ENCODE assay signal across 20 cellular contexts in the genomic region with DNA sequence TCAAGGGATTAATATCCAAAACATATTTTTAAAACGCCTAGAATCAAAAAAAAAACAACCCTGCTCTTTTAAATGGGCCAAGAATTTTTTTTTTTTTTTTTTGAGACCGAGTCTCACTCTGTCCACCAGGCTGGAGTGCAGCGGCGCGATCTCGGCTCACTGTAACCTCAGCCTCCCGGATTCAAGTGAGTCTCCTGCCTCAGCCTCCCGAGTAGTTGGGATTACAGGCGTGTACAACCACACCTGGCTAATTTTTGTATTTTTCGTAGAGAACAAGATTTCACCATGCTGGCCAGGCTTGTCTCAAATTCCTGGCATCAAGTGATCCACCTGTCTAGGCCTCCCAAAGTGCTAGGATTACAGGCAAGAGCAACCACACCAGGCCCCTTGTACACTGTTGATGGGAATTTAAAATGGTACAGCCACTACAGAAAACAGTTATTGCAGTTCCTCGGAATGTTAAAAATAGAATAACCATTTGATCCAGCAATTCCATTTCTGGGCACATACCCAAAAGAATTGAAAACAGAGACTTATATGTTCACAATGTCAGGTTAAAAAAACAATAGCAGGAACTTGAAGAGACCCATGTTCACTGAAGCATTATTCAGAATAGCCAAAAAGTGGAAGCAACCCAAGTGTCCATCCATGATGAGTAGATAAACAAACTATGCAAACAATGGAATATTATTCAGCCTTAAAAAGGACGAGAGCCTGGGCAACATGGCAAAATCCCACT. TPM values are rescaled to one million over a fixed set of nuclear protein-coding genes. Genes with fewer than 3 reads are reported as not detected.
DNase-seq lines count a peak whose midpoint lies in the region; ATAC-seq, FAIRE-seq and TF ChIP-seq lines count a peak whose summit lies in the region.
"Had no signal": no experiment of that assay in that cellular context is flagged by ENCODE, and none has a peak within 500 bp of the region (broad histone marks: within the 10 kb centered on the region; RNA-seq: fewer than 3 reads in every experiment).

No MANE protein-coding gene starts in this region.

- no peak for TF ChIP-seq CTCF in astrocyte (IDR thresholded peaks at IDR 0.05; ENCODE audit: insufficient read depth, low read depth, low read length)
- TF ChIP-seq CTCF in retinal pigment epithelial cell (conservative IDR thresholded peaks at IDR 0.05; ENCODE audit: low read depth, low read length), result no peak

- FAIRE-seq in astrocyte (lab: Jason Lieb, UNC), result no peak

- H3K36me3 ChIP-seq in astrocyte (ENCODE audit: insufficient read depth, low read length), result no peaks in the 10 kb centered on the region
- H3K36me3 ChIP-seq: adrenal gland had no signal

- H3K9me3 Mint-ChIP-seq in astrocyte (ENCODE audit: unreplicated experiment), result no peaks in the 10 kb centered on the region
- H3K9me3 Mint-ChIP-seq in activated T-cell treated with anti-CD3 and anti-CD28 coated beads, Interleukin-2, amount 50 U/mL, for 24 hours, result no peaks in the 10 kb centered on the region
- H3K9me3 Mint-ChIP-seq in natural killer cell treated with Interleukin-12 subunit alpha and Interleukin-12 subunit beta and Interleukin-15 and Interleukin-18, amount 100 ng/mL, for 72 hours, result no peaks in the 10 kb centered on the region
- H3K9me3 Mint-ChIP-seq: activated CD4-positive, alpha-beta memory T cell treated with anti-CD3 and anti-CD28 coated beads for 36 hours; activated T-cell treated with anti-CD3 and anti-CD28 coated beads, Interleukin-2, amount 50 U/mL, for 72 hours; CD8-positive, alpha-beta T cell; memory B cell; neural crest cell had no signal

- peaks cover 11% of the 10 kb centered on the region for H3K4me1 Mint-ChIP-seq in astrocyte (ENCODE audit: low read depth, unreplicated experiment)
- no peaks in the 10 kb centered on the region for H3K4me1 Mint-ChIP-seq in activated T-cell treated with anti-CD3 and anti-CD28 coated beads, Interleukin-2, amount 50 U/mL, for 24 hours (ENCODE audit: low read depth)
- no peaks in the 10 kb centered on the region for H3K4me1 Mint-ChIP-seq in natural killer cell treated with Interleukin-12 subunit alpha and Interleukin-12 subunit beta and Interleukin-15 and Interleukin-18, amount 100 ng/mL, for 72 hours (ENCODE audit: low read depth in 2 of 2)

- H3K9ac ChIP-seq in astrocyte (ENCODE audit: low read length), result no peak overlapping the region

- peaks cover 17% of the 10 kb centered on the region for H4K20me1 ChIP-seq in astrocyte (ENCODE audit: insufficient read depth, low read length)

- no peak overlapping the region for H2AFZ ChIP-seq in astrocyte (ENCODE audit: low read depth, low read length)

- H3K27me3 ChIP-seq in astrocyte (ENCODE audit: insufficient read depth, low read length), result no peaks in the 10 kb centered on the region
- H3K27me3 ChIP-seq: adrenal gland had no signal

- peak; percentile 78 for DNase-seq in EH (ENCODE audit: low read depth)
- peak; percentile 49 for DNase-seq in astrocyte (ENCODE audit: low read depth)
- DNase-seq in fibroblast of peridontal ligament (ENCODE audit: extremely low read depth), result peak; percentile 82
- DNase-seq in retinal pigment epithelial cell (ENCODE audit: low read depth), result peak; percentile 52
- DNase-seq in iPS-NIHi7 (ENCODE audit: extremely low spot score), result no peak
- no peak for DNase-seq in NCI-H1436 treated with DMSO at 0.1 percent for 48 hours (lab: John Stamatoyannopoulos, UW)
- DNase-seq in activated T-cell treated with anti-CD3 and anti-CD28 coated beads, Interleukin-2, amount 50 U/mL, for 24 hours, result no peak
- DNase-seq in natural killer cell treated with Interleukin-12 subunit alpha and Interleukin-12 subunit beta and Interleukin-15 and Interleukin-18, amount 100 ng/mL, for 72 hours (ENCODE audit: low spot score), result no peak
- DNase-seq: activated CD4-positive, alpha-beta memory T cell treated with anti-CD3 and anti-CD28 coated beads for 36 hours; activated T-cell treated with anti-CD3 and anti-CD28 coated beads, Interleukin-2, amount 50 U/mL, for 72 hours; CD8-positive, alpha-beta T cell; foreskin keratinocyte; NCI-H1694 treated with DMSO at 0.1 percent for 48 hours; NCI-H69; stimulated activated naive CD4-positive, alpha-beta T cell had no signal

- H3K4me2 ChIP-seq in astrocyte (ENCODE audit: low read length), result peak overlapping the region; percentile 38

- H3K27ac ChIP-seq in astrocyte (ENCODE audit: low read depth, low read length), result no peak overlapping the region
- H3K27ac ChIP-seq: foreskin keratinocyte, skin epidermis had no signal

- no peak overlapping the region for H3K27ac Mint-ChIP-seq in astrocyte (ENCODE audit: unreplicated experiment)
- no peak overlapping the region for H3K27ac Mint-ChIP-seq in activated T-cell treated with anti-CD3 and anti-CD28 coated beads, Interleukin-2, amount 50 U/mL, for 24 hours
- no peak overlapping the region for H3K27ac Mint-ChIP-seq in natural killer cell treated with Interleukin-12 subunit alpha and Interleukin-12 subunit beta and Interleukin-15 and Interleukin-18, amount 100 ng/mL, for 72 hours
- H3K27ac Mint-ChIP-seq: activated CD4-positive, alpha-beta memory T cell treated with anti-CD3 and anti-CD28 coated beads for 36 hours; activated T-cell treated with anti-CD3 and anti-CD28 coated beads, Interleukin-2, amount 50 U/mL, for 72 hours; CD8-positive, alpha-beta T cell; memory B cell had no signal

- H3K4me3 ChIP-seq in astrocyte (ENCODE audit: insufficient read depth, low read depth, low read length) (no peak overlapping the region), retinal pigment epithelial cell (ENCODE audit: low read length) (no peak overlapping the region)
- H3K4me3 ChIP-seq: adrenal gland, skin epidermis had no signal

- H3K79me2 ChIP-seq in astrocyte (ENCODE audit: insufficient read depth, low read length), result peaks cover 27% of the 10 kb centered on the region

- no peaks in the 10 kb centered on the region for H3K36me3 Mint-ChIP-seq in astrocyte (ENCODE audit: low read depth, unreplicated experiment)
- H3K36me3 Mint-ChIP-seq in activated T-cell treated with anti-CD3 and anti-CD28 coated beads, Interleukin-2, amount 50 U/mL, for 24 hours (ENCODE audit: low read depth), result no peaks in the 10 kb centered on the region
- no peaks in the 10 kb centered on the region for H3K36me3 Mint-ChIP-seq in natural killer cell treated with Interleukin-12 subunit alpha and Interleukin-12 subunit beta and Interleukin-15 and Interleukin-18, amount 100 ng/mL, for 72 hours
- H3K36me3 Mint-ChIP-seq: activated CD4-positive, alpha-beta memory T cell treated with anti-CD3 and anti-CD28 coated beads for 36 hours; CD8-positive, alpha-beta T cell; memory B cell had no signal

- no peak overlapping the region for H3K4me3 Mint-ChIP-seq in astrocyte (ENCODE audit: unreplicated experiment)
- H3K4me3 Mint-ChIP-seq in activated T-cell treated with anti-CD3 and anti-CD28 coated beads, Interleukin-2, amount 50 U/mL, for 24 hours, result no peak overlapping the region
- no peak overlapping the region for H3K4me3 Mint-ChIP-seq in natural killer cell treated with Interleukin-12 subunit alpha and Interleukin-12 subunit beta and Interleukin-15 and Interleukin-18, amount 100 ng/mL, for 72 hours
- H3K4me3 Mint-ChIP-seq: activated CD4-positive, alpha-beta memory T cell treated with anti-CD3 and anti-CD28 coated beads for 36 hours; activated T-cell treated with anti-CD3 and anti-CD28 coated beads, Interleukin-2, amount 50 U/mL, for 72 hours; CD8-positive, alpha-beta T cell; memory B cell had no signal

- H3K4me1 ChIP-seq in astrocyte (ENCODE audit: insufficient read depth, low read length), result peaks cover 22% of the 10 kb centered on the region
- H3K4me1 ChIP-seq: foreskin keratinocyte had no signal

- H3K9me3 ChIP-seq in astrocyte (ENCODE audit: insufficient read depth, low read depth, low read length), result no peaks in the 10 kb centered on the region
- H3K9me3 ChIP-seq: adrenal gland had no signal

- ATAC-seq in natural killer cell treated with Interleukin-12 subunit alpha and Interleukin-12 subunit beta and Interleukin-15 and Interleukin-18, amount 100 ng/mL, for 72 hours, result no peak
- ATAC-seq: activated T-cell treated with anti-CD3 and anti-CD28 coated beads, Interleukin-2, amount 50 U/mL, for 72 hours; CD8-positive, alpha-beta T cell; foreskin keratinocyte; Panc1 had no signal

- no peaks in the 10 kb centered on the region for H3K27me3 Mint-ChIP-seq in astrocyte (ENCODE audit: low read depth, unreplicated experiment)
- peaks cover 4% of the 10 kb centered on the region for H3K27me3 Mint-ChIP-seq in activated T-cell treated with anti-CD3 and anti-CD28 coated beads, Interleukin-2, amount 50 U/mL, for 24 hours
- H3K27me3 Mint-ChIP-seq in natural killer cell treated with Interleukin-12 subunit alpha and Interleukin-12 subunit beta and Interleukin-15 and Interleukin-18, amount 100 ng/mL, for 72 hours, result no peaks in the 10 kb centered on the region
- H3K27me3 Mint-ChIP-seq: memory B cell had no signal

RNA-seq across cellular contexts. Expression of a gene that starts 3.1 kb away (rescaled TPM):
- 1,166 and 1,247 TPM in 2 replicates for total RNA-seq in astrocyte
- under 1 TPM in 1 of 2 donors, not detected in 1; 0.76 TPM for total RNA-seq in natural killer cell treated with Interleukin-12 subunit alpha and Interleukin-12 subunit beta and Interleukin-15 and Interleukin-18, amount 100 ng/mL, for 72 hours
- total RNA-seq: CD8-positive, alpha-beta T cell had no signal

RNA-seq across cellular contexts. Expression of a gene that starts 35.2 kb away (rescaled TPM):
- total RNA-seq in astrocyte, result 24.4 and 27.8 TPM in 2 replicates
- 10 to 100 TPM; 23.2 to 38.5 TPM for total RNA-seq in natural killer cell treated with Interleukin-12 subunit alpha and Interleukin-12 subunit beta and Interleukin-15 and Interleukin-18, amount 100 ng/mL, for 72 hours

Comparison
In these comparisons a context has a peak if more than half of its experiments do, and no peak if none do; other contexts are left out.
1. DNase-seq: peak in EH (single experiment), astrocyte (single experiment), fibroblast of peridontal ligament (single experiment) and retinal pigment epithelial cell (single experiment); none in iPS-NIHi7 (single experiment), NCI-H1436 treated with DMSO at 0.1 percent for 48 hours (single experiment), activated T-cell treated with anti-CD3 and anti-CD28 coated beads, Interleukin-2, amount 50 U/mL, for 24 hours (single experiment) and natural killer cell treated with Interleukin-12 subunit alpha and Interleukin-12 subunit beta and Interleukin-15 and Interleukin-18, amount 100 ng/mL, for 72 hours (single experiment).
2. RNA of a gene that starts 3.1 kb away (total RNA-seq): 1,166 to 1,247 TPM in astrocyte; 0.76 TPM in natural killer cell treated with Interleukin-12 subunit alpha and Interleukin-12 subunit beta and Interleukin-15 and Interleukin-18, amount 100 ng/mL, for 72 hours; every median in the first group is over 100 times any median in the second.